ENCODE assay signal across 28 cellular contexts in the genomic region with DNA sequence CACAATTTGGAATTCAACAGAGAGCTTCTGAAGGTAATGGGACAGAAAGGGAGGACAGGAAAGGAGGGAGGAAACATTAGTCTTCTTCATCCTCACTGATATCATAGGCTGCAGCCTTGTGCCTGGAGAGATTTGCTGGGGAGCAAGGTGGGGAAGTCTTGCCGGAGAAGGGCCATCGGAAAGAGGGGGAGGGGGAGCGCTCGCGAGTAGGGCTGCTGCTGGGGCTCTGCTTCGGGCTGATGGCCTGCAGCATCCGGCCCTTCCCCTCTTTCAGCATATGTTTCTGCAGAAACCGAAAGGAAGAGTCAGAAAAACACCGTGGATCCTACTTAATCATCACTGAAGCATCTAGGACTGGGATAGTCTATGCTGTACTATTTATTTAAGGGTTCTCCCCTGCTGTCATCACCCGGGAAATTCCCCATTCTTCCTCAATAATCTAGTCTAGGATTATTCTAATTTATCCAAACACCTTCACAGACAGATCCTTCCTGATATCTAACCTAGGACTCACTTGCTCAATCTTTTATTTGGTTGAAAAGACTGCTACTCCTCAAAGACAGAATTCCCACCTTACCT. TPM values are rescaled to one million over a fixed set of nuclear protein-coding genes. Genes with fewer than 3 reads are reported as not detected.
DNase-seq lines count a peak whose midpoint lies in the region; ATAC-seq and TF ChIP-seq lines count a peak whose summit lies in the region.
"Had no signal": no experiment of that assay in that cellular context is flagged by ENCODE, and none has a peak within 500 bp of the region (broad histone marks: within the 10 kb centered on the region; RNA-seq: fewer than 3 reads in every experiment).

No MANE protein-coding gene starts in this region.

- H2AFZ ChIP-seq in OCI-LY7 (ENCODE audit: low read length) = no peak overlapping the region

- no peaks in the 10 kb centered on the region for H3K27me3 Mint-ChIP-seq in memory B cell
- H3K27me3 Mint-ChIP-seq: activated naive CD4-positive, alpha-beta T cell treated with anti-CD3 and anti-CD28 coated beads, Interleukin-2, amount 10 ng/mL, durations not matched to agents 7 days and 5 days; CD8-positive, alpha-beta memory T cell had no signal

- intact Hi-C loops in OCI-LY7 (cut with micrococcal nuclease; ENCODE audit: unreplicated experiment) = no loop called here

- no peaks in the 10 kb centered on the region for H3K9me3 Mint-ChIP-seq in memory B cell
- H3K9me3 Mint-ChIP-seq: activated naive CD4-positive, alpha-beta T cell treated with anti-CD3 and anti-CD28 coated beads, Interleukin-2, amount 10 ng/mL, durations not matched to agents 7 days and 5 days; CD8-positive, alpha-beta memory T cell had no signal

- no peak overlapping the region for H3K4me3 Mint-ChIP-seq in memory B cell
- H3K4me3 Mint-ChIP-seq: activated naive CD4-positive, alpha-beta T cell treated with anti-CD3 and anti-CD28 coated beads, Interleukin-2, amount 10 ng/mL, durations not matched to agents 7 days and 5 days; CD8-positive, alpha-beta memory T cell had no signal

- TF ChIP-seq CTCF in AG04449 (IDR thresholded peaks at IDR 0.05; ENCODE audit: insufficient read depth, low read length, missing control alignments) (no peak), astrocyte of the spinal cord (IDR thresholded peaks at IDR 0.05; ENCODE audit: low read depth, low read length) (no peak), OCI-LY7 (conservative IDR thresholded peaks at IDR 0.05; ENCODE audit: low read length) (no peak)

- no peak overlapping the region for H3K4me3 ChIP-seq in AG04449 (ENCODE audit: low read depth, low read length)
- no peak overlapping the region for H3K4me3 ChIP-seq in H7 (ENCODE audit: insufficient read depth, low read depth, low read length)
- H3K4me3 ChIP-seq in astrocyte of the spinal cord (ENCODE audit: low read depth, low read length) = no peak overlapping the region
- no peak overlapping the region for H3K4me3 ChIP-seq in OCI-LY7 (ENCODE audit: low read depth, low read length, poor library complexity, severe bottlenecking)
- H3K4me3 ChIP-seq: colonic mucosa, left ventricle myocardium inferior, tibial artery, vagina had no signal

- no peaks in the 10 kb centered on the region for H3K9me2 ChIP-seq in OCI-LY7 (ENCODE audit: insufficient read depth, low read length)

- peaks cover 15% of the 10 kb centered on the region for H3K36me3 Mint-ChIP-seq in memory B cell

- H3K4me1 ChIP-seq in OCI-LY7 (ENCODE audit: insufficient read depth, low read length, poor library complexity, severe bottlenecking) = no peaks in the 10 kb centered on the region
- H3K4me1 ChIP-seq: colonic mucosa, left ventricle myocardium inferior, tibial artery, vagina had no signal

- H4K20me1 ChIP-seq in OCI-LY7 (ENCODE audit: insufficient read depth, low read length) = no peaks in the 10 kb centered on the region

- peaks cover 3% of the 10 kb centered on the region for H3K4me1 Mint-ChIP-seq in memory B cell

- BruUV-seq in OCI-LY7 (replicated peaks; lab: Mats Ljungman, UMichigan) = no TSS peak

- no peaks in the 10 kb centered on the region for H3K9me3 ChIP-seq in OCI-LY7 (ENCODE audit: low read length)
- H3K9me3 ChIP-seq: colonic mucosa, left ventricle myocardium inferior, neutrophil, tibial artery, vagina had no signal

- no peak overlapping the region for H3K4me2 ChIP-seq in OCI-LY7 (ENCODE audit: low read length)

- H3K36me3 ChIP-seq in H7 (replicated peaks; ENCODE audit: control insufficient read depth, insufficient read depth, low read length) (peaks cover 6% of the 10 kb centered on the region), OCI-LY7 (ENCODE audit: insufficient read depth, low read length) (peaks cover 16% of the 10 kb centered on the region)

- CTCF ChIA-PET in AG04449 (lab: Yijun Ruan, JAX) (interaction anchor here (1.2 to 2.0 kb wide), 3 partner anchors 17 to 284 kb away, joined by 3 to 6 read pairs (median 5); no protein-coding TSS in a partner anchor), OCI-LY7 (lab: Charles Lee; ENCODE audit: unreplicated experiment) (no interaction called here)

- POLR2A ChIA-PET in AG04449 (lab: Yijun Ruan, JAX) (no interaction called here), OCI-LY7 (lab: Charles Lee) (interaction anchor here (0.5 to 0.7 kb wide), 3 partner anchors 123 to 1532 kb away, joined by 3 read pairs; no protein-coding TSS in a partner anchor)

- no peaks in the 10 kb centered on the region for H3K27me3 ChIP-seq in H7 (ENCODE audit: control insufficient read depth, insufficient read depth, low read length)
- H3K27me3 ChIP-seq: colonic mucosa, neutrophil, tibial artery, vagina had no signal

- in situ Hi-C loops in astrocyte of the spinal cord (cut with HindIII; ENCODE audit: low sequenced_read_pairs) = no loop called here

- H3K27ac ChIP-seq in OCI-LY7 (ENCODE audit: low read depth, low read length, poor library complexity, severe bottlenecking) = no peak overlapping the region
- H3K27ac ChIP-seq: colonic mucosa, left ventricle myocardium inferior, neutrophil, tibial artery, vagina had no signal

- DNase-seq in AG04449 (ENCODE audit: low read depth, low spot score) (peak; percentile 29), H7 (peak; percentile 63), astrocyte of the spinal cord (ENCODE audit: low read depth, low spot score) (peak; percentile 17), memory B cell (ENCODE audit: low spot score in 2 of 2) (no peak), OCI-LY7 (ENCODE audit: low spot score) (no peak)
- no peak for DNase-seq in activated naive CD4-positive, alpha-beta T cell treated with anti-CD3 and anti-CD28 coated beads, Interleukin-2, amount 50 U/mL, for 16 hours
- DNase-seq: ACHN; activated CD4-positive, CD25-positive, alpha-beta regulatory T cell; activated naive CD4-positive, alpha-beta T cell treated with anti-CD3 and anti-CD28 coated beads, Interleukin-2, amount 10 ng/mL, durations not matched to agents 7 days and 5 days; amygdala; CD8-positive, alpha-beta memory T cell; colonic mucosa; DMS 273 treated with DMSO at 0.1 percent for 48 hours; effector CD4-positive, alpha-beta T cell; Karpas-422; left ventricle myocardium inferior; NCI-H1436 treated with DMSO at 0.1 percent for 48 hours; NCI-H774; stimulated activated CD4-positive, alpha-beta T cell treated with anti-CD3 and anti-CD28 coated beads, Interleukin-4, amount 100 ng/mL, for 24 hours; tibial artery had no signal

- TF ChIP-seq POLR2A in GM18505 (IDR thresholded peaks at IDR 0.05; ENCODE audit: borderline replicate concordance, extremely low read depth, insufficient read depth, insufficient read length) = no peak

- no peaks in the 10 kb centered on the region for H3K79me2 ChIP-seq in OCI-LY7 (ENCODE audit: insufficient read depth, low read depth, low read length)

- peak overlapping the region; percentile 26 for H3K27ac Mint-ChIP-seq in memory B cell
- H3K27ac Mint-ChIP-seq: activated naive CD4-positive, alpha-beta T cell treated with anti-CD3 and anti-CD28 coated beads, Interleukin-2, amount 10 ng/mL, durations not matched to agents 7 days and 5 days had no signal

- ATAC-seq in memory B cell (ENCODE audit: low read depth) (no peak), GM21381 (IDR thresholded peaks at IDR 0.05; ENCODE audit: unreplicated experiment) (no peak), GM18505 (IDR thresholded peaks at IDR 0.05; ENCODE audit: unreplicated experiment) (no peak)

RNA-seq across cellular contexts. Expression of gene SLC51A, which starts 22.4 kb away (rescaled TPM):
- total RNA-seq in H7 (2014; rRNA removed; shearing (Covaris generic)) = 0.24 and 0.30 TPM in 2 replicates
- total RNA-seq in OCI-LY7 (2014; rRNA removed; shearing (Covaris generic)) = not detected in 2 replicates
- not detected in 2 replicates for total RNA-seq in OCI-LY7 (2022)
- total RNA-seq: CD8-positive, alpha-beta memory T cell; G401; left ventricle myocardium inferior; pulmonary artery endothelial cell; RPMI7951; SK-MEL-5 had no signal

RNA-seq across cellular contexts. Expression of gene ZDHHC19, which starts 27.5 kb away (rescaled TPM):
- 1.8 TPM in 1 of 2 replicates, not detected in the other for total RNA-seq in H7 (2014; rRNA removed; shearing (Covaris generic))
- not detected in 2 replicates for total RNA-seq in OCI-LY7 (2014; rRNA removed; shearing (Covaris generic))
- total RNA-seq in OCI-LY7 (2022) = not detected in 2 replicates
- total RNA-seq: CD8-positive, alpha-beta memory T cell; colonic mucosa; G401; left ventricle myocardium inferior; pulmonary artery endothelial cell; RPMI7951; vagina had no signal

RNA-seq across cellular contexts. Expression of gene PCYT1A, which starts 48.8 kb away (rescaled TPM):
- total RNA-seq in H7 (2014; rRNA removed; shearing (Covaris generic)) = 23.9 and 38.0 TPM in 2 replicates
- total RNA-seq in OCI-LY7 (2014; rRNA removed; shearing (Covaris generic)) = 21.3 and 21.6 TPM in 2 replicates
- total RNA-seq in OCI-LY7 (2022) = 20.6 and 27.1 TPM in 2 replicates

Comparison
In these comparisons a context has a peak if more than half of its experiments do, and no peak if none do; other contexts are left out.
1. DNase-seq: peak in AG04449 (single experiment), H7 (single experiment) and astrocyte of the spinal cord (single experiment); none in memory B cell (0 of 2), activated naive CD4-positive, alpha-beta T cell treated with anti-CD3 and anti-CD28 coated beads, Interleukin-2, amount 50 U/mL, for 16 hours (single experiment) and OCI-LY7 (single experiment).